Comparison of ENCODE assay signal across 1 cellular context in genomic region chr15:74291101-74292071, GRCh38.
A peak's percentile ranks its signal among the peaks of the same experiment; 100 is the strongest.
TF ChIP-seq lines count a peak whose summit lies in the region.

No MANE protein-coding gene starts in this region.

TF ChIP-seq in K562, 482 proteins besides CTCF, POLR2A, EP300 and RAD21 (continued from another document and continues in another):
- peak; percentile 67 for TF ChIP-seq ZBTB40 (IDR thresholded peaks at IDR 0.05)
- peak; percentile 61; the same call in 1 of the 2 replicates for TF ChIP-seq ZBTB40 (CRISPR knock-in tag; IDR thresholded peaks at IDR 0.05)
- TF ChIP-seq ASH1L (IDR thresholded peaks at IDR 0.05; ENCODE audit: borderline replicate concordance, low read depth, partially characterized antibody): no peak
- peak; percentile 26 to 36; a peak in 2 of 4 replicates for TF ChIP-seq NRF1 (conservative IDR thresholded peaks at IDR 0.05 in 1 of 2, IDR thresholded peaks at IDR 0.05 in 1 of 2)
- TF ChIP-seq MYC (IDR thresholded peaks at IDR 0.05; ENCODE audit: low read depth, low read length): peak; percentile 61; the same call in 1 of the 2 replicates
- no peak for TF ChIP-seq MYC (CRISPR knock-in tag; IDR thresholded peaks at IDR 0.05; ENCODE audit: borderline replicate concordance, low read depth)
- no peak for TF ChIP-seq UBTF (IDR thresholded peaks at IDR 0.05; ENCODE audit: borderline replicate concordance in 1 of 2, low read depth in 2 of 2, low read length in 2 of 2)
- peak; percentile 42; the same call in 1 of the 2 replicates for TF ChIP-seq CREM (IDR thresholded peaks at IDR 0.05; ENCODE audit: low read depth)
- no peak for TF ChIP-seq SMAD1 (IDR thresholded peaks at IDR 0.05; ENCODE audit: low read depth, low read length, partially characterized antibody)
- no peak for TF ChIP-seq ZBTB5 (IDR thresholded peaks at IDR 0.05)
- no peak for TF ChIP-seq ZZZ3 (IDR thresholded peaks at IDR 0.05)
- peak; percentile 76; the same call in 1 of the 2 replicates for TF ChIP-seq HMGXB4 (CRISPR knock-in tag; IDR thresholded peaks at IDR 0.05)
- peak; percentile 59; the same call in 1 of the 2 replicates for TF ChIP-seq NKRF (IDR thresholded peaks at IDR 0.05; ENCODE audit: borderline replicate concordance)
- peak; percentile 89 for TF ChIP-seq E2F5 (CRISPR knock-in tag; IDR thresholded peaks at IDR 0.05)
- peak; percentile 17; the same call in 1 of the 2 replicates for TF ChIP-seq HCFC1 (IDR thresholded peaks at IDR 0.05; ENCODE audit: low read depth, low read length)
- no peak for TF ChIP-seq MCM2 (IDR thresholded peaks at IDR 0.05; ENCODE audit: low read depth)
- TF ChIP-seq ZNF395 (CRISPR knock-in tag; IDR thresholded peaks at IDR 0.05): peak; percentile 66; the same call in 1 of the 2 replicates
- 0 out of 2 replicates have a peak, but pooled peaks have one; percentile 33 for TF ChIP-seq KLF1 (tag; IDR thresholded peaks at IDR 0.05)
- TF ChIP-seq GATAD2A (IDR thresholded peaks at IDR 0.05): no peak
- no peak for TF ChIP-seq ZNF668 (CRISPR knock-in tag; IDR thresholded peaks at IDR 0.05)
- peak in 1 of 2 experiments; percentile 23; a peak in 1 of 3 replicates for TF ChIP-seq CBX3 (IDR thresholded peaks at IDR 0.05; ENCODE audit: borderline replicate concordance in 1 of 2, low read length in 2 of 2)
- no peak for TF ChIP-seq ZBTB33 (CRISPR knock-in tag; IDR thresholded peaks at IDR 0.05)
- TF ChIP-seq ZNF551 (CRISPR knock-in tag; IDR thresholded peaks at IDR 0.05): no peak
- TF ChIP-seq ARID1B (IDR thresholded peaks at IDR 0.05): peak; percentile 60
- 0 out of 2 replicates have a peak, but pooled peaks have one; percentile 29 for TF ChIP-seq ZNF134 (CRISPR knock-in tag; conservative IDR thresholded peaks at IDR 0.05)
- peak; percentile 65 to 95 for TF ChIP-seq MAZ (CRISPR knock-in tag; conservative IDR thresholded peaks at IDR 0.05 in 1 of 2, IDR thresholded peaks at IDR 0.05 in 1 of 2)
- TF ChIP-seq TEAD1 (CRISPR knock-in tag; IDR thresholded peaks at IDR 0.05): peak in 1 of 2 experiments; percentile 83; a peak in 1 of 4 replicates
- TF ChIP-seq E2F4 (CRISPR knock-in tag; IDR thresholded peaks at IDR 0.05; ENCODE audit: low read depth): 0 out of 2 replicates have a peak, but pooled peaks have one; percentile 51
- peak; percentile 83 for TF ChIP-seq CBFA2T3 (IDR thresholded peaks at IDR 0.05)
- TF ChIP-seq ELF4 (CRISPR knock-in tag; IDR thresholded peaks at IDR 0.05): 0 out of 2 replicates have a peak, but pooled peaks have one; percentile 33
- TF ChIP-seq JUN (IDR thresholded peaks at IDR 0.05; ENCODE audit: borderline replicate concordance, low read depth, low read length): peak; percentile 5; the same call in 1 of the 2 replicates
- 0 out of 2 replicates have a peak, but pooled peaks have one; percentile 29 for TF ChIP-seq JUN (CRISPR knock-in tag; IDR thresholded peaks at IDR 0.05; ENCODE audit: borderline replicate concordance)
